8 cellular contexts compared by ENCODE assay signal in genomic region chr3:52056968-52057805, GRCh38. TPM values are rescaled to one million over a fixed set of nuclear protein-coding genes. Genes with fewer than 3 reads are reported as not detected.
A peak's percentile ranks its signal among the peaks of the same experiment; 100 is the strongest.
DNase-seq lines count a peak whose midpoint lies in the region; ATAC-seq and TF ChIP-seq lines count a peak whose summit lies in the region.

No MANE protein-coding gene starts in this region.

- TF ChIP-seq CTCF in BJ (IDR thresholded peaks at IDR 0.05; ENCODE audit: insufficient read depth, low read depth, low read length), result no peak
- peak; percentile 12 for TF ChIP-seq CTCF in kidney epithelial cell (IDR thresholded peaks at IDR 0.05; ENCODE audit: insufficient read depth, low read length, poor library complexity, severe bottlenecking)

- H3K4me3 ChIP-seq in BJ (ENCODE audit: low read depth, low read length) (peak overlapping the region; percentile 94), kidney epithelial cell (ENCODE audit: low read depth, low read length) (peak overlapping the region; percentile 57)

- peak overlapping the region; percentile 93 for H3K27ac ChIP-seq in cingulate gyrus (ENCODE audit: low read depth, low read length)

- H3K36me3 ChIP-seq in BJ (ENCODE audit: control insufficient read depth, insufficient read depth, low read length) (peaks cover 9% of the 10 kb centered on the region), kidney epithelial cell (ENCODE audit: control insufficient read depth, insufficient read depth, low read length) (no peaks in the 10 kb centered on the region)

- peak; percentile 91 for DNase-seq in BJ (ENCODE audit: low read depth)
- DNase-seq in GM19240 (ENCODE audit: insufficient read length, low spot score), result peak; percentile 97
- DNase-seq in NCI-H524 (lab: John Stamatoyannopoulos, UW), result peak; percentile 96 to 99
- DNase-seq in activated CD4-positive, alpha-beta T cell treated with anti-CD3 and anti-CD28 coated beads for 4 hours, result peak; percentile 99
- DNase-seq in kidney epithelial cell (ENCODE audit: low read depth), result peak; percentile 91
- peak; percentile 100 for DNase-seq in stimulated activated CD4-positive, alpha-beta T cell treated with anti-CD3 and anti-CD28 coated beads, Interleukin-15, amount 100 ng/mL, for 24 hours

- CTCF ChIA-PET in BJ (lab: Yijun Ruan, JAX), result interaction anchor here (0.6 to 12.6 kb wide), 9 partner anchors 10 to 737 kb away, joined by 3 to 179 read pairs (median 5); partner anchors contain the start of genes ABHD14A, ABHD14B and RRP9

- H3K27me3 ChIP-seq in BJ (ENCODE audit: control insufficient read depth, insufficient read depth, low read length), result no peaks in the 10 kb centered on the region
- H3K27me3 ChIP-seq in kidney epithelial cell (ENCODE audit: control insufficient read depth, insufficient read depth, low read length), result no peaks in the 10 kb centered on the region

- ATAC-seq in HG03457 (IDR thresholded peaks at IDR 0.05; ENCODE audit: unreplicated experiment), result peak; percentile 66

- POLR2A ChIA-PET in BJ (lab: Charles Lee), result interaction anchor here (0.6 to 1.7 kb wide), 3 partner anchors 11 to 222 kb away, joined by 3 to 9 read pairs (median 5); partner anchors contain the start of gene WDR82

RNA-seq across cellular contexts. Expression of gene DUSP7, which starts 0.8 kb away (rescaled TPM):
- 25.7 and 37.0 TPM in 2 replicates for polyA plus RNA-seq in BJ (2011; rRNA removed)
- 38.8 and 67.7 TPM in 2 replicates for polyA minus RNA-seq in BJ (2011; rRNA and poly(A)+ RNA removed)
- 23.5 and 27.7 TPM in 2 replicates for total RNA-seq in kidney epithelial cell

Comparison
In these comparisons a context has a peak if more than half of its experiments do, and no peak if none do; other contexts are left out.
1. Peak in every context shown above with its lines: DNase-seq, ATAC-seq, H3K4me3 ChIP-seq and H3K27ac ChIP-seq.